ENCODE assay signal across 2 cellular contexts in genomic region chr11:122075016-122075415, GRCh38.
TF ChIP-seq lines count a peak whose summit lies in the region.

No MANE protein-coding gene starts in this region.

TF ChIP-seq in IMR-90, 13 proteins besides CTCF, POLR2A, EP300 and RAD21 (continued from another document):
- TF ChIP-seq RCOR1 (IDR thresholded peaks at IDR 0.05; ENCODE audit: insufficient replicate concordance, low read length) (no peak), SMC3 (IDR thresholded peaks at IDR 0.05; ENCODE audit: low read depth, low read length) (no peak), NFE2L2 (IDR thresholded peaks at IDR 0.05; ENCODE audit: low read depth, low read length) (no peak), ELK1 (IDR thresholded peaks at IDR 0.05; ENCODE audit: borderline replicate concordance, low read depth, low read length) (no peak)

TF ChIP-seq in PFSK-1, 5 proteins besides CTCF, POLR2A, EP300 and RAD21 (continued from another document):
- TF ChIP-seq POLR2AphosphoS5 (IDR thresholded peaks at IDR 0.05; ENCODE audit: low read depth, low read length) = peak; percentile 48; the same call in 1 of the 2 replicates
- no peak for TF ChIP-seq REST (IDR thresholded peaks at IDR 0.05; ENCODE audit: insufficient read depth in 1 of 2, low read depth in 2 of 2, low read length in 2 of 2)
TF ChIP-seq in PFSK-1: peak in this region for 2.
